ENCODE assay signal across 1 cellular context in the genomic region with DNA sequence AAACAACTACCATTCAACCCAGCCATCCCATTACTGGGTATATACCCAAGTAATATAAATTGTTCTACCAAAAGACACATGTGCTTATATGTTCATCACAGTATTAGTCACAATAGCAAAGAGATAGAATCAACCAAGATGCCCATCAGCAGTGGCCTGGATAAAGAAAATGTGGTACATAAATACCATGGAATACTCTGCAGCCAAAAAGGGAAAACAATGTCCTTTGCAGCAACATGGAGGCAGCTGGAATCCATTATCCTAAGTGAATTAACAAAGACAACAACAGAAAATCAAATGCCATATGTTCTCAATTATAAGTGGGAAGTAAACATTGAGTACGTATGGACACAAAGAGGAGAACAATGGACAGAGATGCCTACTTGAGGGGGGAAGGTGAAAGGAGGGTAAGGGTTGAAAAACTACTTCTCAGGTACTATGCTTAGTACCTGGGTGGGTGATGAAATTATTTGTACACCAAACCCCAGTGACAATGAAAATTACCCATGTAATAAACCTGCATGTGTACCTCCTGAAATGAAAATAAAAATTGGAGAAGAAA.
TF ChIP-seq lines count a peak whose summit lies in the region.

No MANE protein-coding gene starts in this region.

TF ChIP-seq in SK-N-SH, 30 proteins besides CTCF, POLR2A, EP300 and RAD21 (continued from another document):
- TF ChIP-seq, protein P1, sequence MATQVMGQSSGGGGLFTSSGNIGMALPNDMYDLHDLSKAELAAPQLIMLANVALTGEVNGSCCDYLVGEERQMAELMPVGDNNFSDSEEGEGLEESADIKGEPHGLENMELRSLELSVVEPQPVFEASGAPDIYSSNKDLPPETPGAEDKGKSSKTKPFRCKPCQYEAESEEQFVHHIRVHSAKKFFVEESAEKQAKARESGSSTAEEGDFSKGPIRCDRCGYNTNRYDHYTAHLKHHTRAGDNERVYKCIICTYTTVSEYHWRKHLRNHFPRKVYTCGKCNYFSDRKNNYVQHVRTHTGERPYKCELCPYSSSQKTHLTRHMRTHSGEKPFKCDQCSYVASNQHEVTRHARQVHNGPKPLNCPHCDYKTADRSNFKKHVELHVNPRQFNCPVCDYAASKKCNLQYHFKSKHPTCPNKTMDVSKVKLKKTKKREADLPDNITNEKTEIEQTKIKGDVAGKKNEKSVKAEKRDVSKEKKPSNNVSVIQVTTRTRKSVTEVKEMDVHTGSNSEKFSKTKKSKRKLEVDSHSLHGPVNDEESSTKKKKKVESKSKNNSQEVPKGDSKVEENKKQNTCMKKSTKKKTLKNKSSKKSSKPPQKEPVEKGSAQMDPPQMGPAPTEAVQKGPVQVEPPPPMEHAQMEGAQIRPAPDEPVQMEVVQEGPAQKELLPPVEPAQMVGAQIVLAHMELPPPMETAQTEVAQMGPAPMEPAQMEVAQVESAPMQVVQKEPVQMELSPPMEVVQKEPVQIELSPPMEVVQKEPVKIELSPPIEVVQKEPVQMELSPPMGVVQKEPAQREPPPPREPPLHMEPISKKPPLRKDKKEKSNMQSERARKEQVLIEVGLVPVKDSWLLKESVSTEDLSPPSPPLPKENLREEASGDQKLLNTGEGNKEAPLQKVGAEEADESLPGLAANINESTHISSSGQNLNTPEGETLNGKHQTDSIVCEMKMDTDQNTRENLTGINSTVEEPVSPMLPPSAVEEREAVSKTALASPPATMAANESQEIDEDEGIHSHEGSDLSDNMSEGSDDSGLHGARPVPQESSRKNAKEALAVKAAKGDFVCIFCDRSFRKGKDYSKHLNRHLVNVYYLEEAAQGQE (IDR thresholded peaks at IDR 0.05; ENCODE audit: low read depth, low read length), result no peak
- TF ChIP-seq NFIC (IDR thresholded peaks at IDR 0.05; ENCODE audit: borderline replicate concordance) (no peak), JUND (IDR thresholded peaks at IDR 0.05) (no peak), YY1 (IDR thresholded peaks at IDR 0.05; ENCODE audit: low read depth) (no peak), PBX3 (IDR thresholded peaks at IDR 0.05) (no peak), EZH2phosphoT487 (IDR thresholded peaks at IDR 0.05; ENCODE audit: borderline replicate concordance, low read depth) (no peak), FOXM1 (IDR thresholded peaks at IDR 0.05; ENCODE audit: low read depth) (no peak), TCF12 (IDR thresholded peaks at IDR 0.05) (peak; percentile 85), GABPA (IDR thresholded peaks at IDR 0.05; ENCODE audit: low read depth) (no peak), NRF1 (IDR thresholded peaks at IDR 0.05; ENCODE audit: low read depth, low read length) (no peak), ELF1 (IDR thresholded peaks at IDR 0.05) (no peak), USF2 (IDR thresholded peaks at IDR 0.05; ENCODE audit: borderline replicate concordance, low read depth, low read length) (no peak), RFX5 (IDR thresholded peaks at IDR 0.05; ENCODE audit: low read length) (no peak), SMC3 (IDR thresholded peaks at IDR 0.05; ENCODE audit: low read depth, low read length) (no peak), GATA2 (CRISPR knock-in tag; IDR thresholded peaks at IDR 0.05) (peak; percentile 74), ZBTB33 (IDR thresholded peaks at IDR 0.05; ENCODE audit: borderline replicate concordance, low read depth) (no peak), TEAD4 (IDR thresholded peaks at IDR 0.05; ENCODE audit: borderline replicate concordance, insufficient read depth) (peak; percentile 12; the same call in 1 of the 2 replicates)
